8 cellular contexts compared by ENCODE assay signal in genomic region chr7:103447073-103447960, GRCh38. TPM values are rescaled to one million over a fixed set of nuclear protein-coding genes. Genes with fewer than 3 reads are reported as not detected.
DNase-seq lines count a peak whose midpoint lies in the region; ATAC-seq and TF ChIP-seq lines count a peak whose summit lies in the region.

No MANE protein-coding gene starts in this region.

- no peak for TF ChIP-seq POLR2A in gastroesophageal sphincter (IDR thresholded peaks at IDR 0.05)

- peaks cover 0 to 16% (median 4%) of the 10 kb centered on the region in 3 donors for H3K4me1 ChIP-seq in gastroesophageal sphincter

- H3K4me3 ChIP-seq in gastroesophageal sphincter = no peak overlapping the region

- peaks cover 58% of the 10 kb centered on the region for H3K27me3 ChIP-seq in gastroesophageal sphincter

- ATAC-seq in GM18502 (IDR thresholded peaks at IDR 0.05; ENCODE audit: poor library complexity, unreplicated experiment) = peak; percentile 84
- peak; percentile 73 for ATAC-seq in HG03354 (IDR thresholded peaks at IDR 0.05; ENCODE audit: poor library complexity, severe bottlenecking, unreplicated experiment)
- ATAC-seq in gastroesophageal sphincter = no peak

- peaks cover 0 to 8% (median 0%) of the 10 kb centered on the region in 3 donors for H3K9me3 ChIP-seq in gastroesophageal sphincter

- DNase-seq in Ammon's horn (ENCODE audit: low spot score) (peak; percentile 72), NCI-H446 (lab: John Stamatoyannopoulos, UW) (peak; percentile 18 to 68), germinal center (ENCODE audit: low spot score) (peak; percentile 65), renal cortical epithelial cell (ENCODE audit: low read depth) (peak; percentile 34)
- peak; percentile 7 for DNase-seq in activated CD8-positive, alpha-beta memory T cell treated with anti-CD3 and anti-CD28 coated beads, Interleukin-2, amount 50 U/mL, for 24 hours (ENCODE audit: extremely low read depth)

- no peak overlapping the region for H3K27ac ChIP-seq in gastroesophageal sphincter

- H3K36me3 ChIP-seq in gastroesophageal sphincter = no peaks in the 10 kb centered on the region

- no peak for TF ChIP-seq EP300 in gastroesophageal sphincter (IDR thresholded peaks at IDR 0.05)

- TF ChIP-seq CTCF in gastroesophageal sphincter (IDR thresholded peaks at IDR 0.05) = peak in 1 of 4 experiments; percentile 35

- WGBS in gastroesophageal sphincter (ENCODE audit: low coverage in 1 of 2), 2 donors = 17 to 22% methylated on average over 9 to 16 of the region's 17 CpGs

RNA-seq across cellular contexts. Expression of gene SLC26A5, which starts 1.3 kb away (rescaled TPM):
- total RNA-seq in renal cortical epithelial cell (not detected in 2 replicates), gastroesophageal sphincter (under 1 TPM in 2 of 4 donors, not detected in 2; 0.13 to 0.16 TPM)

Comparison
In these comparisons a context has a peak if more than half of its experiments do, and no peak if none do; other contexts are left out.
1. DNase-seq: peak in every context shown above with its lines; median percentile 72 in Ammon's horn; 65 in germinal center; 43 in NCI-H446; 34 in renal cortical epithelial cell; 7 in activated CD8-positive, alpha-beta memory T cell treated with anti-CD3 and anti-CD28 coated beads, Interleukin-2, amount 50 U/mL, for 24 hours.